In genomic region chr9:84322830-84323229, GRCh38 we compare ENCODE assay signal across 18 cellular contexts. TPM values are rescaled to one million over a fixed set of nuclear protein-coding genes. Genes with fewer than 3 reads are reported as not detected.
DNase-seq lines count a peak whose midpoint lies in the region; ATAC-seq, FAIRE-seq and TF ChIP-seq lines count a peak whose summit lies in the region.
"Had no signal": no experiment of that assay in that cellular context is flagged by ENCODE, and none has a peak within 500 bp of the region (broad histone marks: within the 10 kb centered on the region; RNA-seq: fewer than 3 reads in every experiment).

No MANE protein-coding gene starts in this region.

- TF ChIP-seq CTCF in AG04449 (IDR thresholded peaks at IDR 0.05; ENCODE audit: insufficient read depth, low read length, missing control alignments) = no peak
- TF ChIP-seq CTCF in body of pancreas (IDR thresholded peaks at IDR 0.05) = no peak
- no peak for TF ChIP-seq CTCF in foreskin keratinocyte (conservative IDR thresholded peaks at IDR 0.05)

- H3K27ac ChIP-seq in body of pancreas (peak overlapping the region in 3 of 4 donors; percentile 62 to 74 (median 73)), foreskin keratinocyte (no peak overlapping the region)
- H3K27ac ChIP-seq: right atrium auricular region had no signal

- CTCF ChIA-PET in AG04449 (lab: Yijun Ruan, JAX) = interaction anchor here (0.9 to 1.8 kb wide), 5 partner anchors 10 to 386 kb away, joined by 3 to 5 read pairs (median 3); no protein-coding TSS in a partner anchor

- DNase-seq in AG04449 (ENCODE audit: low read depth, low spot score) (peak; percentile 61), HTR-8/SVneo (ENCODE audit: insufficient read length, low spot score) (peak; percentile 55), body of pancreas (no peak), foreskin keratinocyte (peak in 1 of 2 donors; percentile 63), T-helper 9 cell (no peak)
- no peak for DNase-seq in activated effector memory CD4-positive, alpha-beta T cell treated with Interleukin-2 at 50 U/mL for 16 hours
- DNase-seq: activated CD4-positive, alpha-beta T cell treated with anti-CD3 and anti-CD28 coated beads, Interleukin-2, amount 50 U/mL, for 48 hours; activated T-cell treated with anti-CD3 and anti-CD28 coated beads, Interleukin-2, amount 50 U/mL, for 48 hours; amygdala; MV-4-11; nephron progenitor cell; Right ventricle myocardium superior; stimulated activated CD4-positive, alpha-beta T cell treated with anti-CD3 and anti-CD28 coated beads, Interleukin-2, amount 100 ng/mL, for 24 hours had no signal

- WGBS in body of pancreas, 2 donors = 74 to 94% methylated on average over 1 of the region's 1 CpG

- H3K27me3 ChIP-seq in body of pancreas (no peaks in the 10 kb centered on the region), foreskin keratinocyte (no peaks in the 10 kb centered on the region)
- H3K27me3 ChIP-seq: right atrium auricular region had no signal

- ATAC-seq in body of pancreas (no peak), foreskin keratinocyte (peak; percentile 60), HG02870 (IDR thresholded peaks at IDR 0.05; ENCODE audit: unreplicated experiment) (no peak), HG03521 (IDR thresholded peaks at IDR 0.05; ENCODE audit: unreplicated experiment) (no peak)

- H3K36me3 ChIP-seq in body of pancreas (replicated peaks in 1 of 2; ENCODE audit: insufficient read depth in 1 of 2, low read depth in 2 of 2) = no peaks in the 10 kb centered on the region
- H3K36me3 ChIP-seq: right atrium auricular region had no signal

- FAIRE-seq in HTR-8/SVneo (lab: Jason Lieb, UNC) = no peak
- FAIRE-seq: frontal cortex had no signal

- no peak for TF ChIP-seq POLR2A in body of pancreas (IDR thresholded peaks at IDR 0.05)

- no peaks in the 10 kb centered on the region for H3K9me3 ChIP-seq in body of pancreas
- H3K9me3 ChIP-seq: right atrium auricular region had no signal

- H3K4me3 ChIP-seq in AG04449 (ENCODE audit: low read depth, low read length) (no peak overlapping the region), body of pancreas (no peak overlapping the region)
- H3K4me3 ChIP-seq: right atrium auricular region had no signal

- H3K4me1 ChIP-seq in body of pancreas (peaks cover 15% of the 10 kb centered on the region), foreskin keratinocyte (peaks cover 7% of the 10 kb centered on the region)
- H3K4me1 ChIP-seq: right atrium auricular region had no signal

- intact Hi-C loops in body of pancreas (cut with DNase I) = no loop called here

- POLR2A ChIA-PET in AG04449 (lab: Yijun Ruan, JAX) = no interaction called here

RNA-seq across cellular contexts. Expression of gene SLC28A3, which starts 17.7 kb away (rescaled TPM):
- total RNA-seq in body of pancreas = 1 to 10 TPM; 4.3 to 8.0 TPM
- 0.17 and 0.18 TPM in 2 replicates for total RNA-seq in foreskin keratinocyte
- polyA plus RNA-seq in foreskin keratinocyte = 0.10 and 0.11 TPM in 2 replicates
- total RNA-seq: frontal cortex, temporal lobe had no signal

Comparison
In these comparisons a context has a peak if more than half of its experiments do, and no peak if none do; other contexts are left out.
1. DNase-seq: peak in AG04449 (single experiment) and HTR-8/SVneo (single experiment); none in body of pancreas (0 of 4), activated effector memory CD4-positive, alpha-beta T cell treated with Interleukin-2 at 50 U/mL for 16 hours (single experiment) and T-helper 9 cell (single experiment).